In genomic region chr15:99992611-99993231, GRCh38 we compare ENCODE assay signal across 29 cellular contexts.
"Had no signal": no experiment of that assay in that cellular context is flagged by ENCODE, and none has a peak within 500 bp of the region (broad histone marks: within the 10 kb centered on the region; RNA-seq: fewer than 3 reads in every experiment).

No MANE protein-coding gene starts in this region.

- DNase-seq: activated CD4-positive, alpha-beta memory T cell treated with anti-CD3 and anti-CD28 coated beads, Interleukin-2, amount 10 ng/mL, durations not matched to agents 7 days and 5 days; activated CD4-positive, alpha-beta T cell treated with anti-CD3 and anti-CD28 coated beads, Interleukin-2, amount 10 ng/mL, durations not matched to agents 24 days and 14 days; activated naive CD4-positive, alpha-beta T cell treated with anti-CD3 and anti-CD28 coated beads, Interleukin-2, amount 10 ng/mL, durations not matched to agents 7 days and 5 days; anterior cingulate cortex; body of pancreas; effector memory CD4-positive, alpha-beta T cell; glutamatergic neuron; immature natural killer cell; left ventricle myocardium inferior; mucosa of descending colon; occipital lobe; retina; stimulated activated CD4-positive, alpha-beta T cell treated with anti-CD3 and anti-CD28 coated beads, Interleukin-4, amount 100 ng/mL, for 24 hours; substantia nigra; T-cell; thyroid gland had no signal

- H3K9me3 ChIP-seq: body of pancreas, mucosa of descending colon, thyroid gland had no signal

- H3K4me1 Mint-ChIP-seq: activated CD4-positive, alpha-beta memory T cell treated with anti-CD3 and anti-CD28 coated beads, Interleukin-2, amount 10 ng/mL, durations not matched to agents 7 days and 5 days; activated CD4-positive, alpha-beta T cell treated with anti-CD3 and anti-CD28 coated beads, Interleukin-2, amount 10 ng/mL, durations not matched to agents 24 days and 14 days; activated naive CD4-positive, alpha-beta T cell treated with anti-CD3 and anti-CD28 coated beads, Interleukin-2, amount 10 ng/mL, durations not matched to agents 7 days and 5 days; activated T-helper 17 cell treated with anti-CD3 and anti-CD28 coated beads, Interleukin-2, amount 50 U/mL, for 72 hours; immature natural killer cell; memory B cell; T-cell had no signal

- H3K4me3 ChIP-seq: body of pancreas, cardiac muscle cell, esophagus muscularis mucosa, hepatocyte, left ventricle myocardium inferior, mucosa of descending colon, thyroid gland had no signal

- H3K27me3 ChIP-seq: body of pancreas, cardiac muscle cell, esophagus muscularis mucosa, hepatocyte, thyroid gland had no signal

- H3K9me3 Mint-ChIP-seq: stimulated activated naive CD8-positive, alpha-beta T cell treated with anti-CD3 and anti-CD28 coated beads, Interleukin-15, Interleukin-2, amounts not matched to agents 100 ng/mL and 50 ng/mL, for 24 hours; T-helper 2 cell treated with Interferon-gamma antibody and Interleukin-4, amounts not matched to agents 5 μg/mL and 100 μg/mL, for 36 hours had no signal

- H3K27me3 Mint-ChIP-seq: activated CD4-positive, alpha-beta memory T cell treated with anti-CD3 and anti-CD28 coated beads, Interleukin-2, amount 10 ng/mL, durations not matched to agents 7 days and 5 days; activated CD4-positive, alpha-beta T cell treated with anti-CD3 and anti-CD28 coated beads, Interleukin-2, amount 10 ng/mL, durations not matched to agents 24 days and 14 days; activated naive CD4-positive, alpha-beta T cell treated with anti-CD3 and anti-CD28 coated beads, Interleukin-2, amount 10 ng/mL, durations not matched to agents 7 days and 5 days; activated T-helper 17 cell treated with anti-CD3 and anti-CD28 coated beads, Interleukin-2, amount 50 U/mL, for 72 hours; stimulated activated naive CD8-positive, alpha-beta T cell treated with anti-CD3 and anti-CD28 coated beads, Interleukin-15, Interleukin-2, amounts not matched to agents 100 ng/mL and 50 ng/mL, for 24 hours; T-cell had no signal

- H3K4me1 ChIP-seq: body of pancreas, esophagus muscularis mucosa, left ventricle myocardium inferior, thyroid gland had no signal

- H3K27ac Mint-ChIP-seq: activated CD4-positive, alpha-beta memory T cell treated with anti-CD3 and anti-CD28 coated beads, Interleukin-2, amount 10 ng/mL, durations not matched to agents 7 days and 5 days; activated CD4-positive, alpha-beta T cell treated with anti-CD3 and anti-CD28 coated beads, Interleukin-2, amount 10 ng/mL, durations not matched to agents 24 days and 14 days; activated naive CD4-positive, alpha-beta T cell treated with anti-CD3 and anti-CD28 coated beads, Interleukin-2, amount 10 ng/mL, durations not matched to agents 7 days and 5 days; activated T-helper 17 cell treated with anti-CD3 and anti-CD28 coated beads, Interleukin-2, amount 50 U/mL, for 72 hours; immature natural killer cell; memory B cell; progenitor cell of endocrine pancreas; stimulated activated naive CD8-positive, alpha-beta T cell treated with anti-CD3 and anti-CD28 coated beads, Interleukin-15, Interleukin-2, amounts not matched to agents 100 ng/mL and 50 ng/mL, for 24 hours; T-cell; T-helper 2 cell treated with Interferon-gamma antibody and Interleukin-4, amounts not matched to agents 5 μg/mL and 100 μg/mL, for 36 hours had no signal

- FAIRE-seq: endothelial cell of umbilical vein, frontal cortex, urothelium cell line had no signal

- H3K4me3 Mint-ChIP-seq: activated CD4-positive, alpha-beta memory T cell treated with anti-CD3 and anti-CD28 coated beads, Interleukin-2, amount 10 ng/mL, durations not matched to agents 7 days and 5 days; activated CD4-positive, alpha-beta T cell treated with anti-CD3 and anti-CD28 coated beads, Interleukin-2, amount 10 ng/mL, durations not matched to agents 24 days and 14 days; activated naive CD4-positive, alpha-beta T cell treated with anti-CD3 and anti-CD28 coated beads, Interleukin-2, amount 10 ng/mL, durations not matched to agents 7 days and 5 days; activated T-helper 17 cell treated with anti-CD3 and anti-CD28 coated beads, Interleukin-2, amount 50 U/mL, for 72 hours; immature natural killer cell; memory B cell; stimulated activated naive CD8-positive, alpha-beta T cell treated with anti-CD3 and anti-CD28 coated beads, Interleukin-15, Interleukin-2, amounts not matched to agents 100 ng/mL and 50 ng/mL, for 24 hours; T-cell; T-helper 2 cell treated with Interferon-gamma antibody and Interleukin-4, amounts not matched to agents 5 μg/mL and 100 μg/mL, for 36 hours had no signal

- H3K36me3 Mint-ChIP-seq: activated naive CD4-positive, alpha-beta T cell treated with anti-CD3 and anti-CD28 coated beads, Interleukin-2, amount 10 ng/mL, durations not matched to agents 7 days and 5 days; memory B cell had no signal

- ATAC-seq: activated CD4-positive, CD25-positive, alpha-beta regulatory T cell treated with anti-CD3 and anti-CD28 coated beads, Interleukin-2, amount 50 U/mL, for 24 hours; activated T-helper 17 cell treated with anti-CD3 and anti-CD28 coated beads, Interleukin-2, amount 50 U/mL, for 72 hours; body of pancreas; mucosa of descending colon; T-cell had no signal

- H3K36me3 ChIP-seq: cardiac muscle cell, left ventricle myocardium inferior, thyroid gland had no signal

- H3K27ac ChIP-seq: body of pancreas, cardiac muscle cell, esophagus muscularis mucosa, hepatocyte, left ventricle myocardium inferior, thyroid gland, VCaP had no signal
